In genomic region chr3:69209413-69209812, GRCh38 we compare ENCODE assay signal across 17 cellular contexts.
"Had no signal": no experiment of that assay in that cellular context is flagged by ENCODE, and none has a peak within 500 bp of the region (broad histone marks: within the 10 kb centered on the region; RNA-seq: fewer than 3 reads in every experiment).

No MANE protein-coding gene starts in this region.

- DNase-seq: activated effector memory CD4-positive, alpha-beta T cell treated with Interleukin-2 at 50 U/mL for 16 hours; activated T-cell treated with anti-CD3 and anti-CD28 coated beads, Interleukin-2, amount 50 U/mL, for 1 hour; amniotic stem cell; colonic mucosa; foreskin fibroblast; hippocampal formation; nephron progenitor cell; right cardiac atrium; small intestine; stimulated activated CD4-positive, alpha-beta T cell treated with anti-CD3 and anti-CD28 coated beads, Interleukin-4, amount 100 ng/mL, for 24 hours; stimulated activated naive CD8-positive, alpha-beta T cell treated with anti-CD3 and anti-CD28 coated beads, Interleukin-15, Interleukin-2, amounts not matched to agents 100 U/mL and 50 U/mL, for 24 hours; transverse colon had no signal

- H3K9me3 ChIP-seq: colonic mucosa, prostate gland, transverse colon had no signal

- H3K27ac Mint-ChIP-seq: memory B cell, nephron progenitor cell had no signal

- H3K36me3 Mint-ChIP-seq: memory B cell had no signal

- H3K4me3 Mint-ChIP-seq: memory B cell, nephron progenitor cell had no signal

- H3K9me3 Mint-ChIP-seq: activated naive CD4-positive, alpha-beta T cell treated with anti-CD3 and anti-CD28 coated beads, Interleukin-2, amount 50 U/mL, for 72 hours; memory B cell; nephron progenitor cell had no signal

- H3K36me3 ChIP-seq: colonic mucosa, prostate gland had no signal

- H3K4me3 ChIP-seq: colonic mucosa, prostate gland, transverse colon had no signal

- H3K27me3 ChIP-seq: colonic mucosa, transverse colon had no signal

- H3K4me1 Mint-ChIP-seq: memory B cell had no signal

- H3K27me3 Mint-ChIP-seq: memory B cell had no signal

- H3K27ac ChIP-seq: colonic mucosa, prostate gland, transverse colon had no signal

- H3K4me1 ChIP-seq: colonic mucosa, prostate gland had no signal

- ATAC-seq: activated CD4-positive, CD25-positive, alpha-beta regulatory T cell treated with anti-CD3 and anti-CD28 coated beads, Interleukin-2, amount 50 U/mL, for 24 hours; activated naive CD4-positive, alpha-beta T cell treated with anti-CD3 and anti-CD28 coated beads, Interleukin-2, amount 50 U/mL, for 72 hours; left lobe of liver; right cardiac atrium; stimulated activated naive CD8-positive, alpha-beta T cell treated with anti-CD3 and anti-CD28 coated beads, Interleukin-15, Interleukin-2, amounts not matched to agents 100 U/mL and 50 U/mL, for 24 hours had no signal
